Comparison of ENCODE assay signal across 23 cellular contexts in the genomic region with DNA sequence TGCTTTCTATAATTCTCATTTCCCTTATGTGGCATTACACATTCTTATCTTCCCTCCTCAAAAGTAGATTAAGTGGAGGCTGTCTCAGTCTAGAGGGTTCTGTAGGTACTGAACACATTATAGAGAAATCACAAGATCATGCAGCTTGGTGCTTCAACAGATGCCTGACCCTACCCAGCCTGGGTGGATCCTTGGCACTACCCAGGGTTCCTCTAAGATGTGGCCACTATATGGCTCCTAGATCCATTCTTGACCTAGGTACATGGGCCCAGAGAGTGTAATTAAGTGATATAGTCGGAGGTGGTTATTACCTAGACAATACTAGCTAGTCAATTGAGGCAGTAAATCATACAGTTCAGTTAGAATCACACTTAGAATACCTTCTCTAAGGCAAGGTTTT.
"Had no signal": no experiment of that assay in that cellular context is flagged by ENCODE, and none has a peak within 500 bp of the region (broad histone marks: within the 10 kb centered on the region; RNA-seq: fewer than 3 reads in every experiment).

No MANE protein-coding gene starts in this region.

- H3K9me3 ChIP-seq: SK-N-SH had no signal

- H3K27me3 Mint-ChIP-seq: T-cell had no signal

- H3K27ac ChIP-seq: KMS-11, RWPE1 had no signal

- H3K9ac ChIP-seq: KMS-11, SK-N-SH had no signal

- DNase-seq: IMR-90, Kasumi-1, MM.1S, NCI-H1092 treated with DMSO at 0.1 percent for 48 hours, NCI-H1436 treated with DMSO at 0.1 percent for 48 hours, NCI-H1694, NCI-H187 treated with DMSO at 0.1 percent for 48 hours, NCI-H2029 treated with DMSO at 0.1 percent for 48 hours, NCI-H2171 treated with DMSO at 0.1 percent for 48 hours, NCI-H345, NCI-H446 treated with DMSO at 0.1 percent for 48 hours, NCI-H510A treated with DMSO at 0.1 percent for 48 hours, NCI-H526, NCI-H748 treated with DMSO at 0.1 percent for 48 hours, PC-3, SHP77, SK-N-SH, SW 1271, T-cell had no signal

- H3K4me2 ChIP-seq: KMS-11, SK-N-SH had no signal

- H3K9me3 Mint-ChIP-seq: T-cell had no signal

- ATAC-seq: Panc1, PC-3 had no signal

- FAIRE-seq: HepG2 had no signal
